In genomic region chr9:131116281-131117101, GRCh38 we compare ENCODE assay signal across 19 cellular contexts. TPM values are rescaled to one million over a fixed set of nuclear protein-coding genes. Genes with fewer than 3 reads are reported as not detected.
A peak's percentile ranks its signal among the peaks of the same experiment; 100 is the strongest.
DNase-seq lines count a peak whose midpoint lies in the region; ATAC-seq lines count a peak whose summit lies in the region.
"Had no signal": no experiment of that assay in that cellular context is flagged by ENCODE, and none has a peak within 500 bp of the region (broad histone marks: within the 10 kb centered on the region; RNA-seq: fewer than 3 reads in every experiment).

No MANE protein-coding gene starts in this region.

- DNase-seq in MG63, result peak; percentile 86
- DNase-seq in hippocampal formation (lab: John Stamatoyannopoulos, UW), result peak; percentile 43 to 44
- no peak for DNase-seq in sciatic nerve (ENCODE audit: low spot score)
- DNase-seq in T-helper 2 cell treated with Interferon-gamma antibody and Interleukin-4, amounts not matched to agents 5 μg/mL and 100 μg/mL, for 36 hours (ENCODE audit: low spot score), result no peak
- no peak for DNase-seq in T-helper 1 cell
- DNase-seq in NCI-H1436 (lab: John Stamatoyannopoulos, UW), result no peak
- DNase-seq in T-helper 17 cell, result no peak
- DNase-seq: activated CD4-positive, alpha-beta T cell treated with anti-CD3 and anti-CD28 coated beads, Interleukin-2, amount 50 U/mL, for 48 hours; DMS153; effector memory CD8-positive, alpha-beta T cell; glutamatergic neuron; H9; NCI-H2029; NCI-H82; stimulated activated CD4-positive, alpha-beta T cell treated with anti-CD3 and anti-CD28 coated beads, Interleukin-15, amount 100 ng/mL, for 24 hours; tibial artery had no signal

- no peak overlapping the region for H3K4me3 ChIP-seq in MG63
- H3K4me3 ChIP-seq: tibial artery had no signal

- H3K4me3 Mint-ChIP-seq in T-helper 2 cell treated with Interferon-gamma antibody and Interleukin-4, amounts not matched to agents 5 μg/mL and 100 μg/mL, for 36 hours, result no peak overlapping the region
- no peak overlapping the region for H3K4me3 Mint-ChIP-seq in T-helper 17 cell
- H3K4me3 Mint-ChIP-seq: activated T-helper 17 cell treated with anti-CD3 and anti-CD28 coated beads, Interleukin-2, amount 50 U/mL, for 72 hours; effector memory CD8-positive, alpha-beta T cell; H9 had no signal

- H3K4me1 Mint-ChIP-seq in T-helper 2 cell treated with Interferon-gamma antibody and Interleukin-4, amounts not matched to agents 5 μg/mL and 100 μg/mL, for 36 hours (ENCODE audit: low read depth), result no peaks in the 10 kb centered on the region
- no peaks in the 10 kb centered on the region for H3K4me1 Mint-ChIP-seq in T-helper 17 cell
- H3K4me1 Mint-ChIP-seq: activated T-helper 17 cell treated with anti-CD3 and anti-CD28 coated beads, Interleukin-2, amount 50 U/mL, for 72 hours had no signal

- no peaks in the 10 kb centered on the region for H3K27me3 ChIP-seq in MG63
- H3K27me3 ChIP-seq: neutrophil, tibial artery had no signal

- intact Hi-C loops in sciatic nerve (cut with DNase I), result no loop called here

- H3K27ac ChIP-seq in cingulate gyrus (ENCODE audit: low read depth, low read length), result peak overlapping the region; percentile 76
- H3K27ac ChIP-seq: neutrophil had no signal

- no peaks in the 10 kb centered on the region for H3K36me3 Mint-ChIP-seq in T-helper 2 cell treated with Interferon-gamma antibody and Interleukin-4, amounts not matched to agents 5 μg/mL and 100 μg/mL, for 36 hours (ENCODE audit: low read depth)
- H3K36me3 Mint-ChIP-seq in T-helper 17 cell (ENCODE audit: low read depth), result no peaks in the 10 kb centered on the region

- no peak overlapping the region for H3K27ac Mint-ChIP-seq in T-helper 2 cell treated with Interferon-gamma antibody and Interleukin-4, amounts not matched to agents 5 μg/mL and 100 μg/mL, for 36 hours
- H3K27ac Mint-ChIP-seq in T-helper 17 cell, result no peak overlapping the region
- H3K27ac Mint-ChIP-seq: activated T-helper 17 cell treated with anti-CD3 and anti-CD28 coated beads, Interleukin-2, amount 50 U/mL, for 72 hours; H9 had no signal

- no peaks in the 10 kb centered on the region for H3K9me3 Mint-ChIP-seq in T-helper 2 cell treated with Interferon-gamma antibody and Interleukin-4, amounts not matched to agents 5 μg/mL and 100 μg/mL, for 36 hours
- H3K9me3 Mint-ChIP-seq: activated T-helper 17 cell treated with anti-CD3 and anti-CD28 coated beads, Interleukin-2, amount 50 U/mL, for 72 hours; effector memory CD8-positive, alpha-beta T cell; H9 had no signal

- H3K36me3 ChIP-seq in MG63, result peaks cover 8% of the 10 kb centered on the region; the same call in 1 of the 2 replicates
- H3K36me3 ChIP-seq: neutrophil had no signal

- ATAC-seq in sciatic nerve, result peak; percentile 41
- ATAC-seq in T-helper 17 cell, result no peak
- ATAC-seq: activated T-helper 17 cell treated with anti-CD3 and anti-CD28 coated beads, Interleukin-2, amount 50 U/mL, for 72 hours; effector memory CD8-positive, alpha-beta T cell had no signal

- H3K9me3 ChIP-seq in MG63 (no peaks in the 10 kb centered on the region), T-helper 17 cell (ENCODE audit: control insufficient read depth, low read length, poor library complexity, severe bottlenecking) (no peaks in the 10 kb centered on the region)
- H3K9me3 ChIP-seq: neutrophil, tibial artery had no signal

- peaks cover 4% of the 10 kb centered on the region for H3K27me3 Mint-ChIP-seq in T-helper 2 cell treated with Interferon-gamma antibody and Interleukin-4, amounts not matched to agents 5 μg/mL and 100 μg/mL, for 36 hours (ENCODE audit: low read depth)
- peaks cover 21% of the 10 kb centered on the region for H3K27me3 Mint-ChIP-seq in T-helper 17 cell
- H3K27me3 Mint-ChIP-seq: activated T-helper 17 cell treated with anti-CD3 and anti-CD28 coated beads, Interleukin-2, amount 50 U/mL, for 72 hours had no signal

RNA-seq across cellular contexts. Expression of gene NUP214, which starts 8.9 kb away (rescaled TPM):
- total RNA-seq in MG63 (2014; rRNA removed; shearing (Covaris generic); ENCODE audit: low replicate concordance), result 4.1 and 5.2 TPM in 2 replicates
- total RNA-seq in sciatic nerve (73.7 TPM), T-helper 17 cell (100 to 1,000 TPM; 105 to 107 TPM)

RNA-seq across cellular contexts. Expression of gene AIF1L, which starts 20.2 kb away (rescaled TPM):
- total RNA-seq in MG63 (2014; rRNA removed; shearing (Covaris generic); ENCODE audit: low replicate concordance), result 24.1 and 25.7 TPM in 2 replicates
- total RNA-seq in sciatic nerve, result 92.1 TPM
- under 1 TPM in 1 of 2 donors, not detected in 1; 0.22 TPM for total RNA-seq in T-helper 17 cell

Comparison
In these comparisons a context has a peak if more than half of its experiments do, and no peak if none do; other contexts are left out.
1. DNase-seq: peak in MG63 (single experiment) and hippocampal formation (2 of 2); none in sciatic nerve (single experiment), T-helper 2 cell treated with Interferon-gamma antibody and Interleukin-4, amounts not matched to agents 5 μg/mL and 100 μg/mL, for 36 hours (single experiment), T-helper 1 cell (0 of 5), NCI-H1436 (single experiment) and T-helper 17 cell (0 of 3).
2. RNA of gene NUP214, which starts 8.9 kb away (total RNA-seq): 105 to 107 TPM in T-helper 17 cell and 73.7 TPM in sciatic nerve (single experiment); 4.1 to 5.2 TPM in MG63; every median in the first group is over 10 times any median in the second.
3. RNA of gene AIF1L, which starts 20.2 kb away (total RNA-seq): 92.1 TPM in sciatic nerve (single experiment) and 24.1 to 25.7 TPM in MG63; 0.22 TPM in T-helper 17 cell; every median in the first group is over 10 times any median in the second.